ENCODE assay signal across 8 cellular contexts in genomic region chr1:155940993-155941844, GRCh38. TPM values are rescaled to one million over a fixed set of nuclear protein-coding genes. Genes with fewer than 3 reads are reported as not detected.
DNase-seq lines count a peak whose midpoint lies in the region; ATAC-seq and TF ChIP-seq lines count a peak whose summit lies in the region.

Gene RXFP4, plus strand, starts transcription at chr1:155941638. Its CDS starts 72 bp downstream, at chr1:155941710.

- no peak within 1 kb of the TSS for H3K23ac ChIP-seq in H9 (ENCODE audit: insufficient read length, low read depth, low read length)

- H3K9me3 Mint-ChIP-seq in H9 = no peaks in the 10 kb centered on the region
- no peaks in the 10 kb centered on the region for H3K9me3 Mint-ChIP-seq in activated CD4-positive, alpha-beta memory T cell treated with anti-CD3 and anti-CD28 coated beads, Interleukin-2, amount 10 ng/mL, durations not matched to agents 7 days and 5 days

- H3K27me3 ChIP-seq in BLaER1 (no peaks in the 10 kb centered on the region), H9 (ENCODE audit: insufficient read depth, low read length) (no peaks in the 10 kb centered on the region)

- H3K56ac ChIP-seq in H9 (ENCODE audit: insufficient read length, low read depth, low read length) = no peak within 1 kb of the TSS

- no peak within 1 kb of the TSS for H4K91ac ChIP-seq in H9 (ENCODE audit: insufficient read length, low read depth, low read length)

- POLR2A ChIA-PET in activated CD4-positive, alpha-beta memory T cell treated with anti-CD3 and anti-CD28 coated beads, Interleukin-2, amount 10 ng/mL, durations not matched to agents 7 days and 5 days (lab: Charles Lee) = interaction anchor here (0.8 to 6.0 kb wide), 6 partner anchors 10 to 47 kb away, joined by 4 to 63 read pairs (median 12); partner anchors contain the start of gene ARHGEF2

- no peak within 1 kb of the TSS for H2BK20ac ChIP-seq in H9 (ENCODE audit: low read depth, low read length, poor library complexity, severe bottlenecking)

- H3K4me1 ChIP-seq in BLaER1 = peaks cover 82% of the 10 kb centered on the region
- H3K4me1 ChIP-seq in H9 (ENCODE audit: insufficient read depth, low read length) = no peaks in the 10 kb centered on the region
- H3K4me1 ChIP-seq in urinary bladder (ENCODE audit: insufficient read depth) = no peaks in the 10 kb centered on the region

- H3K4me3 Mint-ChIP-seq in H9 = peak within 1 kb of the TSS in 1 of 2 experiments; percentile 40; a peak in 1 of 5 replicates
- no peak within 1 kb of the TSS for H3K4me3 Mint-ChIP-seq in activated CD4-positive, alpha-beta memory T cell treated with anti-CD3 and anti-CD28 coated beads, Interleukin-2, amount 10 ng/mL, durations not matched to agents 7 days and 5 days

- H3K4me2 ChIP-seq in BLaER1 (peak within 1 kb of the TSS; percentile 83), H9 (ENCODE audit: insufficient read depth, insufficient read length, low read length) (no peak within 1 kb of the TSS)

- H3K27ac Mint-ChIP-seq in H9 = peak within 1 kb of the TSS; percentile 31 to 87 (median 75); a peak in 4 of 7 replicates
- peak within 1 kb of the TSS; percentile 77 for H3K27ac Mint-ChIP-seq in activated CD4-positive, alpha-beta memory T cell treated with anti-CD3 and anti-CD28 coated beads, Interleukin-2, amount 10 ng/mL, durations not matched to agents 7 days and 5 days

- peak within 1 kb of the TSS; percentile 21; the same call in 1 of the 2 replicates for H3K4me3 ChIP-seq in BLaER1
- no peak within 1 kb of the TSS for H3K4me3 ChIP-seq in urinary bladder (ENCODE audit: low read depth, low read length)

- no peak within 1 kb of the TSS for H3T11ph ChIP-seq in H9 (ENCODE audit: low read length)

- H2BK12ac ChIP-seq in H9 (ENCODE audit: insufficient read length, low read depth, low read length) = no peak within 1 kb of the TSS

- H3K18ac ChIP-seq in H9 (ENCODE audit: insufficient read length, low read depth, low read length) = no peak within 1 kb of the TSS

- no peak within 1 kb of the TSS; the same call in 1 of the 2 replicates for H3K14ac ChIP-seq in H9 (ENCODE audit: insufficient read depth, low read length)

- peaks cover 0 to 9% (median 1%) of the 10 kb centered on the region in 3 experiments; a peak in 3 of 7 replicates for H3K36me3 Mint-ChIP-seq in H9 (ENCODE audit: insufficient read depth in 1 of 3, low read depth in 3 of 3)
- peaks cover 10% of the 10 kb centered on the region for H3K36me3 Mint-ChIP-seq in activated CD4-positive, alpha-beta memory T cell treated with anti-CD3 and anti-CD28 coated beads, Interleukin-2, amount 10 ng/mL, durations not matched to agents 7 days and 5 days (ENCODE audit: low read depth)

- no peak within 1 kb of the TSS for H2BK15ac ChIP-seq in H9 (ENCODE audit: low read depth, low read length)

- no peak within 1 kb of the TSS for H4K8ac ChIP-seq in H9 (replicated peaks; ENCODE audit: insufficient read length, low read depth, low read length)

- no CpG with 5 or more reads among the region's 11 CpGs for WGBS in H9 (ENCODE audit: extremely low coverage, insufficient read length, low lambda C conversion rate)
- WGBS in urinary bladder = 52% methylated on average over 11 of the region's 11 CpGs

- H3K9me3 ChIP-seq in BLaER1 (no peaks in the 10 kb centered on the region), H9 (ENCODE audit: control insufficient read depth, low read depth, low read length) (no peaks in the 10 kb centered on the region)

- no peak within 1 kb of the TSS for H2BK120ac ChIP-seq in H9 (ENCODE audit: low read depth, low read length, poor library complexity, severe bottlenecking)

- no peaks in the 10 kb centered on the region; the same call in none of the 2 replicates for H3K27me3 Mint-ChIP-seq in H9 (ENCODE audit: low read depth)
- H3K27me3 Mint-ChIP-seq in activated CD4-positive, alpha-beta memory T cell treated with anti-CD3 and anti-CD28 coated beads, Interleukin-2, amount 10 ng/mL, durations not matched to agents 7 days and 5 days = no peaks in the 10 kb centered on the region

- peaks cover 19 to 23% of the 10 kb centered on the region in 2 experiments for H3K4me1 Mint-ChIP-seq in H9
- peaks cover 59% of the 10 kb centered on the region for H3K4me1 Mint-ChIP-seq in activated CD4-positive, alpha-beta memory T cell treated with anti-CD3 and anti-CD28 coated beads, Interleukin-2, amount 10 ng/mL, durations not matched to agents 7 days and 5 days

- no peak within 1 kb of the TSS for H2AFZ ChIP-seq in H9 (ENCODE audit: low read length)

- H3K79me1 ChIP-seq in H9 (ENCODE audit: insufficient read depth, low read depth, low read length, poor library complexity, severe bottlenecking) = no peaks in the 10 kb centered on the region

- H3K9ac ChIP-seq in BLaER1 (peak within 1 kb of the TSS; percentile 51), H9 (ENCODE audit: extremely low read depth, insufficient read length, low read length) (no peak within 1 kb of the TSS)

- DNase-seq in H9 = no peak
- DNase-seq in activated CD4-positive, alpha-beta memory T cell treated with anti-CD3 and anti-CD28 coated beads, Interleukin-2, amount 10 ng/mL, durations not matched to agents 7 days and 5 days = no peak
- DNase-seq in left colon = peak; percentile 87 to 93
- DNase-seq in stimulated activated CD4-positive, alpha-beta T cell treated with anti-CD3 and anti-CD28 coated beads, Interleukin-2, amount 100 ng/mL, for 48 hours = no peak

- ATAC-seq in left colon (peak; percentile 68), HG02798 (IDR thresholded peaks at IDR 0.05; ENCODE audit: poor library complexity, unreplicated experiment) (no peak), HG03139 (IDR thresholded peaks at IDR 0.05; ENCODE audit: unreplicated experiment) (no peak)

- H4K5ac ChIP-seq in H9 (ENCODE audit: insufficient read length, low read depth, low read length) = no peak within 1 kb of the TSS

- no peaks in the 10 kb centered on the region; the same call in 1 of the 2 replicates for H3K36me3 ChIP-seq in BLaER1
- H3K36me3 ChIP-seq in urinary bladder (ENCODE audit: insufficient read depth) = no peaks in the 10 kb centered on the region

- no peak within 1 kb of the TSS for H3K4ac ChIP-seq in H9 (ENCODE audit: low read depth, low read length)

- no peaks in the 10 kb centered on the region for H3K23me2 ChIP-seq in H9 (ENCODE audit: insufficient read length, low read depth, low read length, poor library complexity, severe bottlenecking)

- H2BK5ac ChIP-seq in H9 (ENCODE audit: insufficient read length, low read length) = no peak within 1 kb of the TSS

- no peak within 1 kb of the TSS for H2AK5ac ChIP-seq in H9 (ENCODE audit: insufficient read length, low read length)

- TF ChIP-seq CTCF in H9 (conservative IDR thresholded peaks at IDR 0.05) = no peak

- CTCF ChIA-PET in activated CD4-positive, alpha-beta memory T cell treated with anti-CD3 and anti-CD28 coated beads, Interleukin-2, amount 10 ng/mL, durations not matched to agents 7 days and 5 days (lab: Charles Lee) = interaction anchor here (0.7 to 5.6 kb wide), 6 partner anchors 14 to 691 kb away, joined by 3 to 65 read pairs (median 4); partner anchors contain the start of gene ARHGEF2

- H3K27ac ChIP-seq in BLaER1 (peak within 1 kb of the TSS; percentile 55), H9 (ENCODE audit: insufficient read length, low read depth, low read length) (no peak within 1 kb of the TSS), urinary bladder (ENCODE audit: low read depth) (peak within 1 kb of the TSS; percentile 66)

- H3K79me2 ChIP-seq in H9 (ENCODE audit: insufficient read depth, low read length) = no peaks in the 10 kb centered on the region

- intact Hi-C loops in left colon (cut with DNase I, micrococcal nuclease) = no loop called here

- peaks cover 22% of the 10 kb centered on the region for H4K20me1 ChIP-seq in BLaER1
- H4K20me1 ChIP-seq in H9 (ENCODE audit: control insufficient read depth, insufficient read depth, insufficient read length) = no peaks in the 10 kb centered on the region

RNA-seq across cellular contexts. Expression of gene RXFP4, which starts in this region (rescaled TPM):
- total RNA-seq in H9 (2021) (not detected in 2 replicates), left colon (1 to 10 TPM; 5.2 to 5.6 TPM), urinary bladder (not detected)
- not detected for total RNA-seq in activated CD4-positive, alpha-beta memory T cell treated with anti-CD3 and anti-CD28 coated beads, Interleukin-2, amount 10 ng/mL, durations not matched to agents 7 days and 5 days
- polyA plus RNA-seq in urinary bladder = 0.18 TPM

Comparison
In these comparisons a context has a peak if more than half of its experiments do, and no peak if none do; other contexts are left out.
1. DNase-seq: peak in left colon (2 of 2); none in H9 (single experiment), activated CD4-positive, alpha-beta memory T cell treated with anti-CD3 and anti-CD28 coated beads, Interleukin-2, amount 10 ng/mL, durations not matched to agents 7 days and 5 days (single experiment) and stimulated activated CD4-positive, alpha-beta T cell treated with anti-CD3 and anti-CD28 coated beads, Interleukin-2, amount 100 ng/mL, for 48 hours (0 of 2).